1 cellular context compared by ENCODE assay signal in genomic region chr5:5209510-5210286, GRCh38.
TF ChIP-seq lines count a peak whose summit lies in the region.

No MANE protein-coding gene starts in this region.

TF ChIP-seq in SK-N-SH treated with all-trans-retinoic acid at 6 μM for 48 hours, 23 proteins besides CTCF, POLR2A, EP300 and RAD21 (continued from another document):
- TF ChIP-seq CREB5 (CRISPR knock-in tag; IDR thresholded peaks at IDR 0.05; ENCODE audit: low read depth) (no peak), ZNF8 (CRISPR knock-in tag; IDR thresholded peaks at IDR 0.05) (no peak), RARB (CRISPR knock-in tag; IDR thresholded peaks at IDR 0.05) (no peak), TSHZ2 (CRISPR knock-in tag; IDR thresholded peaks at IDR 0.05) (no peak), ZNF565 (CRISPR knock-in tag; conservative IDR thresholded peaks at IDR 0.05; ENCODE audit: low read depth) (no peak)
TF ChIP-seq in SK-N-SH treated with all-trans-retinoic acid at 6 μM for 48 hours: peak in this region for 0.
